Comparison of ENCODE assay signal across 1 cellular context in the genomic region with DNA sequence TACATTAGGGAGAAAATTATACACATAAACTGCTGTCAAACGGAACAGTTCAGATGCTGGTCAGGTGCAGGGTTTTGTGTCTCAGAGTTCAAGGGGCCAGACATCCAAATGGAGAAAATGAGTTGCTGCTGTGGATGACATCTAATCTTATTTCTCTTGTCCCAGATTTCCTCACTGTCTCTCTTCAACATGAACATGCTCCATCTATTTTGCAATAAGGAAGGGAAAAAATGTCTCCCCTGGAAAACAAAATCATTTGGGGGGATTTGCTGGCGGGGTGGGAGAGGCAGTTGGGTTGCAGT.
TF ChIP-seq lines count a peak whose summit lies in the region.

No MANE protein-coding gene starts in this region.

TF ChIP-seq in liver, 16 proteins besides CTCF, POLR2A, EP300 and RAD21 (continued from another document):
- TF ChIP-seq, protein P1, sequence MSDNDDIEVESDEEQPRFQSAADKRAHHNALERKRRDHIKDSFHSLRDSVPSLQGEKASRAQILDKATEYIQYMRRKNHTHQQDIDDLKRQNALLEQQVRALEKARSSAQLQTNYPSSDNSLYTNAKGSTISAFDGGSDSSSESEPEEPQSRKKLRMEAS (IDR thresholded peaks at IDR 0.05) = no peak
